In genomic region chr6:30861257-30862048, GRCh38 we compare ENCODE assay signal across 23 cellular contexts.
"Had no signal": no experiment of that assay in that cellular context is flagged by ENCODE, and none has a peak within 500 bp of the region (broad histone marks: within the 10 kb centered on the region; RNA-seq: fewer than 3 reads in every experiment).

No MANE protein-coding gene starts in this region.

- H3K27me3 ChIP-seq: adrenal gland, ascending aorta, foreskin keratinocyte, left lung, pancreas, upper lobe of left lung had no signal

- H3K27ac Mint-ChIP-seq: activated CD4-positive, alpha-beta memory T cell treated with anti-CD3 and anti-CD28 coated beads, Interleukin-2, amount 10 ng/mL, durations not matched to agents 7 days and 5 days; activated T-helper 2 cell treated with anti-CD3 and anti-CD28 coated beads, Interferon-gamma antibody, Interleukin-2, Interleukin-4, amounts not matched to agents 10 μg/mL and 5 μg/mL and 100 μg/mL, durations not matched to agents 14 hours and 24 hours and 36 hours; mesothelial cell of epicardium had no signal

- H3K36me3 ChIP-seq: adrenal gland, ascending aorta, left lung, neutrophil, pancreas, thoracic aorta, upper lobe of left lung had no signal

- ATAC-seq: foreskin keratinocyte; left lung; naive thymus-derived CD8-positive, alpha-beta T cell; pancreas; right cardiac atrium had no signal

- H3K36me3 Mint-ChIP-seq: naive thymus-derived CD8-positive, alpha-beta T cell had no signal

- H3K4me3 Mint-ChIP-seq: activated CD4-positive, alpha-beta memory T cell treated with anti-CD3 and anti-CD28 coated beads, Interleukin-2, amount 10 ng/mL, durations not matched to agents 7 days and 5 days; mesothelial cell of epicardium; naive thymus-derived CD8-positive, alpha-beta T cell had no signal

- H3K4me3 ChIP-seq: adrenal gland, ascending aorta, left lung, lung, pancreas, thoracic aorta, upper lobe of left lung had no signal

- H3K27ac ChIP-seq: ascending aorta, foreskin keratinocyte, left lung, neutrophil, pancreas, thoracic aorta, upper lobe of left lung had no signal

- DNase-seq: activated CD4-positive, alpha-beta memory T cell treated with anti-CD3 and anti-CD28 coated beads, Interleukin-2, amount 10 ng/mL, durations not matched to agents 7 days and 5 days; activated CD4-positive, alpha-beta T cell treated with anti-CD3 and anti-CD28 coated beads for 48 hours; activated naive CD4-positive, alpha-beta T cell; adrenal gland; central memory CD4-positive, alpha-beta T cell; dermis blood vessel endothelial cell; effector CD8-positive, alpha-beta T cell; foreskin keratinocyte; kidney; left lung; naive thymus-derived CD8-positive, alpha-beta T cell; pancreas; right cardiac atrium; stimulated activated CD4-positive, alpha-beta T cell treated with anti-CD3 and anti-CD28 coated beads, Interleukin-12 subunit alpha, Interleukin-12 subunit beta, amount 100 ng/mL, for 4 hours; stimulated activated CD4-positive, alpha-beta T cell treated with anti-CD3 and anti-CD28 coated beads, Interleukin-4, amount 100 ng/mL, for 4 hours; T-helper 9 cell; upper lobe of left lung had no signal

- H3K4me1 ChIP-seq: ascending aorta, foreskin keratinocyte, left lung, pancreas, upper lobe of left lung had no signal

- H3K9me3 ChIP-seq: adrenal gland, ascending aorta, neutrophil, pancreas, thoracic aorta had no signal

- H3K4me1 Mint-ChIP-seq: activated CD4-positive, alpha-beta memory T cell treated with anti-CD3 and anti-CD28 coated beads, Interleukin-2, amount 10 ng/mL, durations not matched to agents 7 days and 5 days had no signal
